Comparison of ENCODE assay signal across 15 cellular contexts in genomic region chr16:11658896-11659708, GRCh38. TPM values are rescaled to one million over a fixed set of nuclear protein-coding genes. Genes with fewer than 3 reads are reported as not detected.
DNase-seq lines count a peak whose midpoint lies in the region; ATAC-seq, FAIRE-seq and TF ChIP-seq lines count a peak whose summit lies in the region.
"Had no signal": no experiment of that assay in that cellular context is flagged by ENCODE, and none has a peak within 500 bp of the region (broad histone marks: within the 10 kb centered on the region; RNA-seq: fewer than 3 reads in every experiment).

No MANE protein-coding gene starts in this region.

- no peaks in the 10 kb centered on the region for H3K27me3 ChIP-seq in thymus (ENCODE audit: control insufficient read depth, insufficient read depth)
- H3K27me3 ChIP-seq: transverse colon had no signal

- TF ChIP-seq POLR2A in GM12892 (IDR thresholded peaks at IDR 0.05; ENCODE audit: low read depth, low read length) = no peak

- H3K27ac ChIP-seq in thymus (ENCODE audit: low read depth) = peak overlapping the region; percentile 60
- H3K27ac ChIP-seq: 22Rv1, transverse colon had no signal

- 94% methylated on average over 19 of the region's 19 CpGs for WGBS in thymus

- no peaks in the 10 kb centered on the region for H3K36me3 ChIP-seq in thymus (ENCODE audit: control insufficient read depth, insufficient read depth)
- H3K36me3 ChIP-seq: transverse colon had no signal

- ATAC-seq in left lobe of liver (peak; percentile 91), GM18520 (IDR thresholded peaks at IDR 0.05; ENCODE audit: unreplicated experiment) (no peak)
- ATAC-seq: natural killer cell had no signal

- no peaks in the 10 kb centered on the region for H3K9me3 ChIP-seq in thymus (ENCODE audit: control insufficient read depth)
- H3K9me3 ChIP-seq: transverse colon had no signal

- no peak for FAIRE-seq in GM12892 (lab: Jason Lieb, UNC)
- FAIRE-seq: islet of Langerhans had no signal

- peaks cover 13% of the 10 kb centered on the region for H3K4me1 ChIP-seq in thymus (ENCODE audit: control insufficient read depth, insufficient read depth, low read length)
- H3K4me1 ChIP-seq: transverse colon had no signal

- DNase-seq in NCI-H1436 (lab: John Stamatoyannopoulos, UW) (peak; percentile 58), NCI-H1436 treated with DMSO at 0.1 percent for 48 hours (lab: John Stamatoyannopoulos, UW) (no peak), ecto neural progenitor cell (ENCODE audit: low spot score) (peak; percentile 49), left lobe of liver (ENCODE audit: low spot score) (no peak), NCI-H226 (no peak), GM12892 (ENCODE audit: insufficient read length) (no peak)
- DNase-seq: activated CD8-positive, alpha-beta memory T cell treated with anti-CD3 and anti-CD28 coated beads for 24 hours; activated naive CD4-positive, alpha-beta T cell treated with anti-CD3 and anti-CD28 coated beads for 36 hours; cerebellar nuclear complex; natural killer cell; transverse colon had no signal

- H3K4me3 ChIP-seq in thymus (ENCODE audit: low read length) = no peak overlapping the region
- H3K4me3 ChIP-seq: transverse colon had no signal

RNA-seq across cellular contexts. Expression of gene SNN, which starts 9.2 kb away (rescaled TPM):
- 4.4 TPM for total RNA-seq in left lobe of liver
- polyA plus RNA-seq in thymus = 21.6 TPM
- 23.2 TPM for polyA plus RNA-seq in GM12892 (2012; ENCODE audit: missing spikeins)

Comparison
In these comparisons a context has a peak if more than half of its experiments do, and no peak if none do; other contexts are left out.
1. DNase-seq: peak in NCI-H1436 (single experiment) and ecto neural progenitor cell (single experiment); none in NCI-H1436 treated with DMSO at 0.1 percent for 48 hours (single experiment), left lobe of liver (single experiment), NCI-H226 (single experiment) and GM12892 (single experiment).